24 cellular contexts compared by ENCODE assay signal in the genomic region with DNA sequence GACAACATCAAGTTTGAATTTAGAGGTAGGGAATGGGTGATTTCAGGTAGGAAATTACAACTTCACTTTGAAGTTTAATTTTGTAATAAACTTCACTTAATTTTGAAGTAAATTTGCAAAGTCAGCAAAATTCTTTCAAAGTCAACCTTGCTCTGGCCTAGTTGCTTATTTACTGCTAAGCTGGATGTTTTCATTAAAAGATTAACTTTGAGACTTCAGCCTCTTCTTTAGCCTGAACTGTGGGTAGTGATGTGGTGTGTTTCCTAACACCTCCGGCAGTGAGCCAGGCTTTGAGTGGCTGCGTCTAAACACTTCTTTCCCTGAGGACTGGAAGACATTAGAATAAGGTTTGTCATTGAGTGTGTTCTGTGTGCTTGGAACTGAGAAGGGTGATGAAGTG. TPM values are rescaled to one million over a fixed set of nuclear protein-coding genes. Genes with fewer than 3 reads are reported as not detected.
DNase-seq lines count a peak whose midpoint lies in the region; ATAC-seq and TF ChIP-seq lines count a peak whose summit lies in the region.
"Had no signal": no experiment of that assay in that cellular context is flagged by ENCODE, and none has a peak within 500 bp of the region (broad histone marks: within the 10 kb centered on the region; RNA-seq: fewer than 3 reads in every experiment).

A gene (plus strand): TSS at position 230 of the 400 bp plus-strand sequence. CDS start 12,301 bp downstream, outside the sequence.

- H3K27ac ChIP-seq in IMR-90 (ENCODE audit: insufficient read depth, low read length) (no peak within 1 kb of the TSS), hepatocyte (no peak within 1 kb of the TSS), liver (ENCODE audit: low read depth in 1 of 2, low read length in 2 of 2) (peak within 1 kb of the TSS; percentile 49 to 76), thyroid gland (no peak within 1 kb of the TSS), uterus (no peak within 1 kb of the TSS)
- H3K27ac ChIP-seq: KMS-11, RWPE1 had no signal

- H4K8ac ChIP-seq in IMR-90 (ENCODE audit: low read depth in 2 of 2, low read length in 2 of 2) = no peak within 1 kb of the TSS

- H2BK15ac ChIP-seq in IMR-90 (ENCODE audit: low read depth, low read length) = no peak within 1 kb of the TSS

- H3K79me2 ChIP-seq in hepatocyte = no peaks in the 10 kb centered on the region

- no peaks in the 10 kb centered on the region for H3K9me2 ChIP-seq in hepatocyte (replicated peaks; ENCODE audit: insufficient read depth)

- H3K9ac ChIP-seq in IMR-90 (ENCODE audit: low read depth, low read length) (no peak within 1 kb of the TSS), liver (ENCODE audit: low read depth in 1 of 2, low read length in 2 of 2) (peak within 1 kb of the TSS; percentile 76 to 96)
- H3K9ac ChIP-seq: KMS-11 had no signal

- no peak within 1 kb of the TSS for H2BK20ac ChIP-seq in IMR-90 (ENCODE audit: low read depth, low read length)

- no peak within 1 kb of the TSS for H3K4ac ChIP-seq in IMR-90 (ENCODE audit: low read depth, low read length)

- in situ Hi-C loops in IMR-90 (cut with MboI; ENCODE audit: low sequenced_read_pairs) = loop anchor here (10.0 to 25.0 kb wide), 2 partner anchors 94 to 1206 kb away; no protein-coding TSS in a partner anchor

- H3K4me2 ChIP-seq in IMR-90 (ENCODE audit: low read depth, low read length) (no peak within 1 kb of the TSS), hepatocyte (no peak within 1 kb of the TSS)
- H3K4me2 ChIP-seq: KMS-11 had no signal

- H3K14ac ChIP-seq in IMR-90 (replicated peaks; ENCODE audit: low read depth, low read length) = no peak within 1 kb of the TSS

- no peak within 1 kb of the TSS for H4K91ac ChIP-seq in IMR-90 (ENCODE audit: insufficient read depth, low read depth, low read length)

- no peak within 1 kb of the TSS for H3K18ac ChIP-seq in IMR-90 (ENCODE audit: low read depth, low read length)

- CTCF ChIA-PET in IMR-90 (lab: Yijun Ruan, JAX) = no interaction called here

- intact Hi-C loops in IMR-90 (cut with micrococcal nuclease) = loop anchor here (5.0 kb wide), 1 partner anchor 226 kb away; a partner anchor contains a TSS
- intact Hi-C loops in thyroid gland (cut with DNase I) = loop anchor here (5.0 kb wide), 1 partner anchor 81 kb away; no protein-coding TSS in a partner anchor
- intact Hi-C loops in uterus (cut with DNase I; ENCODE audit: low total_unique reads) = loop anchor here (10.0 kb wide), 1 partner anchor 84 kb away; no protein-coding TSS in a partner anchor
- intact Hi-C loops in left cardiac atrium (cut with DNase I) = loop anchor here in 1 of 2 donors (5.0 to 10.0 kb wide), 2 partner anchors 91 to 1144 kb away; no protein-coding TSS in a partner anchor

- H4K20me1 ChIP-seq in IMR-90 (ENCODE audit: insufficient read depth, low read length) (no peaks in the 10 kb centered on the region), hepatocyte (ENCODE audit: insufficient read depth, poor library complexity, severe bottlenecking) (no peaks in the 10 kb centered on the region)

- no peak within 1 kb of the TSS for H2BK5ac ChIP-seq in IMR-90 (ENCODE audit: low read depth, low read length, poor library complexity, severe bottlenecking)

- 60% methylated on average over 1 of the region's 2 CpGs; no CpG with 5 or more reads in 1 of the 2 experiments for WGBS in IMR-90 (ENCODE audit: extremely low coverage in 2 of 2, insufficient read length in 1 of 2), 2 experiments
- whole genome bisulfite sequencing in hepatocyte (ENCODE audit: low lambda C conversion rate, missing lambda C conversion rate) = 58% methylated on average over 2 of the region's 2 CpGs
- 32% methylated on average over 2 of the region's 2 CpGs for WGBS in liver
- WGBS in thyroid gland, 2 donors = 46 to 50% methylated on average over 2 of the region's 2 CpGs

- H3K56ac ChIP-seq in IMR-90 (ENCODE audit: extremely low read depth, insufficient read depth, low read length) = no peak within 1 kb of the TSS

- no peak for TF ChIP-seq CTCF in IMR-90 (conservative IDR thresholded peaks at IDR 0.05; ENCODE audit: low read depth, low read length)
- no peak for TF ChIP-seq CTCF in hepatocyte (IDR thresholded peaks at IDR 0.05; ENCODE audit: poor library complexity)
- TF ChIP-seq CTCF in liver (IDR thresholded peaks at IDR 0.05; ENCODE audit: low read depth, low read length, missing input control) = no peak
- no peak for TF ChIP-seq CTCF in thyroid gland (IDR thresholded peaks at IDR 0.05)
- no peak for TF ChIP-seq CTCF in uterus (IDR thresholded peaks at IDR 0.05)

- ATAC-seq in IMR-90 (ENCODE audit: low read depth) (no peak), left cardiac atrium (no peak)
- ATAC-seq: Panc1 had no signal

- H4K5ac ChIP-seq in IMR-90 (ENCODE audit: low read depth, low read length) = no peak within 1 kb of the TSS

- H2AK5ac ChIP-seq in IMR-90 (ENCODE audit: low read depth, low read length) = no peak within 1 kb of the TSS

- H3K27me3 ChIP-seq in IMR-90 (ENCODE audit: control insufficient read depth, insufficient read depth, low read length) (peaks cover 8% of the 10 kb centered on the region), hepatocyte (no peaks in the 10 kb centered on the region), liver (ENCODE audit: control insufficient read depth in 4 of 4, insufficient read depth in 4 of 4, low read length in 3 of 4) (no peaks in the 10 kb centered on the region), thyroid gland (no peaks in the 10 kb centered on the region), uterus (no peaks in the 10 kb centered on the region)

- TF ChIP-seq RAD21 in IMR-90 (IDR thresholded peaks at IDR 0.05; ENCODE audit: low read length) (no peak), liver (IDR thresholded peaks at IDR 0.05) (peak in 1 of 2 donors; percentile 40)

- H3K23ac ChIP-seq in IMR-90 (ENCODE audit: low read depth, low read length) = no peak within 1 kb of the TSS

- dilution Hi-C loops in IMR-90 (cut with HindIII; ENCODE audit: low sequenced_read_pairs, unreplicated experiment) = no loop called here

- no peaks in the 10 kb centered on the region for H3K9me1 ChIP-seq in IMR-90 (ENCODE audit: insufficient read depth, low read length)

- H3K4me1 ChIP-seq in IMR-90 (ENCODE audit: control insufficient read depth, insufficient read depth, low read length) (no peaks in the 10 kb centered on the region), hepatocyte (ENCODE audit: insufficient read depth) (peaks cover 19% of the 10 kb centered on the region), liver (ENCODE audit: control insufficient read depth in 4 of 4, insufficient read depth in 4 of 4, low read length in 3 of 4) (peaks cover 9 to 66% (median 44%) of the 10 kb centered on the region in 4 donors), thyroid gland (no peaks in the 10 kb centered on the region), uterus (no peaks in the 10 kb centered on the region)

- TF ChIP-seq POLR2A in IMR-90 (IDR thresholded peaks at IDR 0.05; ENCODE audit: low read depth, low read length) = no peak
- TF ChIP-seq POLR2A in thyroid gland (IDR thresholded peaks at IDR 0.05) = no peak
- TF ChIP-seq POLR2A in uterus (IDR thresholded peaks at IDR 0.05) = no peak

- H2AFZ ChIP-seq in IMR-90 (replicated peaks; ENCODE audit: low read length, poor library complexity) (no peak within 1 kb of the TSS), hepatocyte (no peak within 1 kb of the TSS)

- H3K79me1 ChIP-seq in IMR-90 (ENCODE audit: low read depth in 1 of 2, low read length in 2 of 2) = no peaks in the 10 kb centered on the region

- no peaks in the 10 kb centered on the region for H3K36me3 ChIP-seq in IMR-90 (ENCODE audit: control insufficient read depth, insufficient read depth, low read length)
- H3K36me3 ChIP-seq in hepatocyte (replicated peaks; ENCODE audit: insufficient read depth, low read depth) = no peaks in the 10 kb centered on the region
- H3K36me3 ChIP-seq in liver (ENCODE audit: control insufficient read depth in 4 of 4, insufficient read depth in 3 of 4, low read depth in 1 of 4, low read length in 3 of 4) = peaks cover 0 to 3% (median 0%) of the 10 kb centered on the region in 4 donors
- H3K36me3 ChIP-seq in thyroid gland = no peaks in the 10 kb centered on the region
- H3K36me3 ChIP-seq in uterus = no peaks in the 10 kb centered on the region

- H3K4me3 ChIP-seq in IMR-90 (ENCODE audit: insufficient read depth, low read depth, low read length) (no peak within 1 kb of the TSS), hepatocyte (no peak within 1 kb of the TSS), liver (ENCODE audit: low read depth in 1 of 3, low read length in 3 of 3) (peak within 1 kb of the TSS in 2 of 3 donors; percentile 70 to 74), thyroid gland (replicated peaks in 1 of 3) (no peak within 1 kb of the TSS), uterus (no peak within 1 kb of the TSS)

- H2BK120ac ChIP-seq in IMR-90 (ENCODE audit: low read depth, low read length) = no peak within 1 kb of the TSS

- DNase-seq in IMR-90 (no peak), hepatocyte (ENCODE audit: low spot score) (no peak), thyroid gland (peak; percentile 36 to 40), NCI-H128 (lab: John Stamatoyannopoulos, UW; ENCODE audit: unreplicated experiment) (no peak), DMS53 treated with DMSO at 0.1 percent for 48 hours (lab: John Stamatoyannopoulos, UW; ENCODE audit: unreplicated experiment) (no peak), uterus (no peak), left cardiac atrium (no peak)
- DNase-seq: C1 segment of cervical spinal cord; CD4-positive, alpha-beta memory T cell; COR-L47; DMS53; MM.1S; NCI-H1417; NCI-H1694 treated with DMSO at 0.1 percent for 48 hours; NCI-H2081; NCI-H2227 treated with DMSO at 0.1 percent for 48 hours; NCI-H69; SHP77 had no signal

- POLR2A ChIA-PET in IMR-90 (lab: Charles Lee; ENCODE audit: unreplicated experiment) = no interaction called here

- H3K9me3 ChIP-seq in IMR-90 (ENCODE audit: control insufficient read depth, insufficient read depth, low read length) = no peaks in the 10 kb centered on the region
- no peaks in the 10 kb centered on the region for H3K9me3 ChIP-seq in hepatocyte (ENCODE audit: low read depth)
- no peaks in the 10 kb centered on the region for H3K9me3 ChIP-seq in liver (ENCODE audit: control insufficient read depth in 4 of 4, low read length in 3 of 4)
- no peaks in the 10 kb centered on the region for H3K9me3 ChIP-seq in thyroid gland
- H3K9me3 ChIP-seq in uterus = no peaks in the 10 kb centered on the region

- BruUV-seq in IMR-90 (replicated peaks; lab: Mats Ljungman, UMichigan) = no TSS peak

- H2AK9ac ChIP-seq in IMR-90 (replicated peaks; ENCODE audit: low read depth, low read length, poor library complexity) = no peak within 1 kb of the TSS

TF ChIP-seq in IMR-90, 13 proteins besides CTCF, POLR2A, EP300 and RAD21 (continues in another document):
- peak; percentile 100 for TF ChIP-seq MAFK (IDR thresholded peaks at IDR 0.05; ENCODE audit: low read depth, low read length)

RNA-seq across cellular contexts. Expression of the gene that starts here (rescaled TPM):
- total RNA-seq in IMR-90 (2012; rRNA removed) (not detected in 2 replicates), hepatocyte (14.2 and 16.6 TPM in 2 replicates), liver (100 to 1,000 TPM in 1 of 2 donors, 1 to 10 TPM in 1; 8.2 to 377 TPM), thyroid gland (not detected), uterus (1 to 10 TPM in 1 of 4 donors, under 1 TPM in 1, not detected in 2; 0.90 to 1.4 TPM), left cardiac atrium (not detected)
- polyA plus RNA-seq in IMR-90 (2012; rRNA removed) (not detected in 2 replicates), hepatocyte (5.7 and 14.2 TPM in 2 replicates), liver (100 to 1,000 TPM in 1 of 2 donors, 10 to 100 TPM in 1; 64.1 to 236 TPM)
- polyA plus RNA-seq in IMR-90 (2012; cell fraction: cytosol; rRNA removed) = not detected in 2 replicates
- polyA plus RNA-seq in IMR-90 (2012; cell fraction: nucleus; rRNA removed; ENCODE audit: low replicate concordance) = not detected in 2 replicates
- total RNA-seq: CD4-positive, alpha-beta memory T cell; NCI-H460; OCI-LY7 had no signal
- polyA plus RNA-seq: CD4-positive, alpha-beta memory T cell had no signal

Comparison
In these comparisons a context has a peak if more than half of its experiments do, and no peak if none do; other contexts are left out.
1. Peak in DNase-seq in thyroid gland; RNA of the gene not detected or under 1 TPM.
2. H3K27ac ChIP-seq: peak in liver (2 of 2); none in IMR-90 (single experiment), hepatocyte (single experiment), thyroid gland (0 of 3) and uterus (0 of 2).
3. H3K4me3 ChIP-seq: peak in liver (2 of 3); none in IMR-90 (single experiment), hepatocyte (single experiment), thyroid gland (0 of 3) and uterus (0 of 2).